In genomic region chr1:151384584-151384983, GRCh38 we compare ENCODE assay signal across 28 cellular contexts. TPM values are rescaled to one million over a fixed set of nuclear protein-coding genes. Genes with fewer than 3 reads are reported as not detected.
"Had no signal": no experiment of that assay in that cellular context is flagged by ENCODE, and none has a peak within 500 bp of the region (broad histone marks: within the 10 kb centered on the region; RNA-seq: fewer than 3 reads in every experiment).

No MANE protein-coding gene starts in this region.

- H3K36me3 ChIP-seq: gastroesophageal sphincter, heart left ventricle, spleen, thoracic aorta, tibial nerve, upper lobe of left lung had no signal

- H3K27ac Mint-ChIP-seq: mesothelial cell of epicardium; natural killer cell treated with Interleukin-12 subunit alpha and Interleukin-12 subunit beta and Interleukin-15 and Interleukin-18, amount 100 ng/mL, for 72 hours; stimulated activated memory B cell treated with anti-CD40 and anti-IgM and Interleukin-4, amounts not matched to agents 10 μg/mL and 1 μg/mL and 100 μg/mL, for 72 hours had no signal

- H3K27me3 Mint-ChIP-seq: naive B cell; natural killer cell treated with Interleukin-12 subunit alpha and Interleukin-12 subunit beta and Interleukin-15 and Interleukin-18, amount 100 ng/mL, for 72 hours; stimulated activated memory B cell treated with anti-CD40 and anti-IgM and Interleukin-4, amounts not matched to agents 10 μg/mL and 1 μg/mL and 100 μg/mL, for 72 hours had no signal

- H3K27ac ChIP-seq: foreskin keratinocyte, gastroesophageal sphincter, heart left ventricle, hepatocyte, psoas muscle, skin epidermis, spleen, thoracic aorta, tibial nerve, upper lobe of left lung had no signal

- H3K4me2 ChIP-seq: hepatocyte had no signal

- H3K9me3 ChIP-seq: gastroesophageal sphincter, heart left ventricle, mucosa of descending colon, psoas muscle, spleen, thoracic aorta, tibial nerve, upper lobe of left lung had no signal

- H3K4me3 Mint-ChIP-seq: mesothelial cell of epicardium; naive B cell; natural killer cell treated with Interleukin-12 subunit alpha and Interleukin-12 subunit beta and Interleukin-15 and Interleukin-18, amount 100 ng/mL, for 72 hours; neural crest cell; stimulated activated memory B cell treated with anti-CD40 and anti-IgM and Interleukin-4, amounts not matched to agents 10 μg/mL and 1 μg/mL and 100 μg/mL, for 72 hours had no signal

- DNase-seq: cortex of kidney; heart left ventricle; kidney; mesenchymal stem cell; mucosa of descending colon; naive B cell; posterior cingulate gyrus; psoas muscle; right cardiac atrium; spleen; stimulated activated CD4-positive, alpha-beta T cell treated with anti-CD3 and anti-CD28 coated beads, Interleukin-4, amount 100 ng/mL, for 4 hours; stimulated activated naive CD8-positive, alpha-beta T cell treated with anti-CD3 and anti-CD28 coated beads, Interleukin-15, Interleukin-2, amounts not matched to agents 100 U/mL and 50 U/mL, for 24 hours; substantia nigra; upper lobe of left lung had no signal

- H3K4me1 Mint-ChIP-seq: mesothelial cell of epicardium; naive B cell; neural crest cell; stimulated activated memory B cell treated with anti-CD40 and anti-IgM and Interleukin-4, amounts not matched to agents 10 μg/mL and 1 μg/mL and 100 μg/mL, for 72 hours had no signal

- H2AFZ ChIP-seq: hepatocyte had no signal

- H3K4me3 ChIP-seq: gastroesophageal sphincter, heart left ventricle, hepatocyte, lung, mucosa of descending colon, psoas muscle, skin epidermis, spleen, thoracic aorta, tibial nerve, upper lobe of left lung had no signal

- ATAC-seq: esophagus mucosa; foreskin keratinocyte; gastroesophageal sphincter; heart left ventricle; left lobe of liver; mucosa of descending colon; natural killer cell treated with Interleukin-12 subunit alpha and Interleukin-12 subunit beta and Interleukin-15 and Interleukin-18, amount 100 ng/mL, for 72 hours; psoas muscle; right cardiac atrium; stimulated activated memory B cell treated with anti-CD40 and anti-IgM and Interleukin-4, amounts not matched to agents 10 μg/mL and 1 μg/mL and 100 μg/mL, for 72 hours; stimulated activated naive CD8-positive, alpha-beta T cell treated with anti-CD3 and anti-CD28 coated beads, Interleukin-15, Interleukin-2, amounts not matched to agents 100 U/mL and 50 U/mL, for 24 hours had no signal

- H3K79me2 ChIP-seq: hepatocyte had no signal

- FAIRE-seq: kidney, urothelium cell line had no signal

- H3K9me3 Mint-ChIP-seq: natural killer cell treated with Interleukin-12 subunit alpha and Interleukin-12 subunit beta and Interleukin-15 and Interleukin-18, amount 100 ng/mL, for 72 hours; stimulated activated memory B cell treated with anti-CD40 and anti-IgM and Interleukin-4, amounts not matched to agents 10 μg/mL and 1 μg/mL and 100 μg/mL, for 72 hours had no signal

- H3K36me3 Mint-ChIP-seq: mesothelial cell of epicardium; naive B cell; natural killer cell treated with Interleukin-12 subunit alpha and Interleukin-12 subunit beta and Interleukin-15 and Interleukin-18, amount 100 ng/mL, for 72 hours; stimulated activated memory B cell treated with anti-CD40 and anti-IgM and Interleukin-4, amounts not matched to agents 10 μg/mL and 1 μg/mL and 100 μg/mL, for 72 hours had no signal

- H3K4me1 ChIP-seq: foreskin keratinocyte, gastroesophageal sphincter, heart left ventricle, psoas muscle, spleen, tibial nerve, upper lobe of left lung had no signal

- H3K27me3 ChIP-seq: foreskin keratinocyte, gastroesophageal sphincter, heart left ventricle, hepatocyte, spleen, tibial nerve, upper lobe of left lung had no signal

RNA-seq across cellular contexts. Expression of gene SELENBP1, which starts 12.1 kb away (rescaled TPM):
- total RNA-seq: natural killer cell treated with Interleukin-12 subunit alpha and Interleukin-12 subunit beta and Interleukin-15 and Interleukin-18, amount 100 ng/mL, for 72 hours had no signal
